In the genomic region with DNA sequence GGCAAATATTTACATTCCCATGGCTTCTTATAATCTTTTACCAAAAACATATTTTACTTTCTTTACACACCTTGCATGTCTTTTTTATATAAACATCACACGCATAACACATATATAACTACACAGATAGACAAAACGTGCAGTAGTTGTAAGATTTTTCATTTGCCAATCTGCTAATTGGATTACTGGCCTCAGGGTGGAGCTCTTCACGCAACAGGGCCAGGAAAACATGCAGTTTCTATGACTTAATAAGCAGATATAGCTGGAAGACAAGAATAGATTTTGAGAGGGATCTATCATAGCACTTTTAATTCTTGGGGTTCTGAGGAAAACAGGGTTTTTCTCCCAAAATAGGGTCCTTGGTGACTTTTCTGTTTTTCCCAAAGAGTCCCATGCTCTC, we compare ENCODE assay signal across 8 cellular contexts. TPM values are rescaled to one million over a fixed set of nuclear protein-coding genes. Genes with fewer than 3 reads are reported as not detected.
DNase-seq lines count a peak whose midpoint lies in the region; ATAC-seq, FAIRE-seq and TF ChIP-seq lines count a peak whose summit lies in the region.

No MANE protein-coding gene starts in this region.

- H3K27me3 ChIP-seq in K562 (ENCODE audit: control insufficient read depth in 2 of 2, insufficient read depth in 2 of 2, low read length in 2 of 2) (no peaks in the 10 kb centered on the region), osteoblast (ENCODE audit: insufficient read depth, low read length) (no peaks in the 10 kb centered on the region), PC-9 (ENCODE audit: insufficient read depth, low read depth) (no peaks in the 10 kb centered on the region)

- no peaks in the 10 kb centered on the region for H4K20me1 ChIP-seq in K562 (replicated peaks; ENCODE audit: control insufficient read depth, insufficient read depth, low read length)
- no peaks in the 10 kb centered on the region for H4K20me1 ChIP-seq in osteoblast (ENCODE audit: insufficient read depth, low read length)
- H4K20me1 ChIP-seq in PC-9 (ENCODE audit: insufficient read depth) = no peaks in the 10 kb centered on the region

- H3K9ac ChIP-seq in K562 (ENCODE audit: insufficient read depth in 1 of 2, low read depth in 2 of 2, low read length in 2 of 2) = no peak overlapping the region

- no peaks in the 10 kb centered on the region for H3K79me2 ChIP-seq in K562 (ENCODE audit: control insufficient read depth, insufficient read depth, low read length)
- H3K79me2 ChIP-seq in osteoblast (ENCODE audit: insufficient read depth, low read length) = no peaks in the 10 kb centered on the region
- H3K79me2 ChIP-seq in PC-9 (ENCODE audit: low read depth) = no peaks in the 10 kb centered on the region

- H3K36me3 ChIP-seq in K562 (ENCODE audit: control insufficient read depth, insufficient read depth, low read length) (no peaks in the 10 kb centered on the region), osteoblast (ENCODE audit: insufficient read depth, low read length) (no peaks in the 10 kb centered on the region), PC-9 (ENCODE audit: low read depth) (no peaks in the 10 kb centered on the region)

- no peaks in the 10 kb centered on the region for H3F3A ChIP-seq in PC-9 (ENCODE audit: insufficient read depth, low read depth)

- no peak for TF ChIP-seq EP300 in K562 (IDR thresholded peaks at IDR 0.05; ENCODE audit: low read length)

- TF ChIP-seq RAD21 in K562 (CRISPR knock-in tag; conservative IDR thresholded peaks at IDR 0.05 in 1 of 2, IDR thresholded peaks at IDR 0.05 in 1 of 2) = 0 out of 4 replicates have a peak, but pooled peaks of 1 of the 2 experiments have one; percentile 13

- H3K9me1 ChIP-seq in K562 (ENCODE audit: control insufficient read depth, insufficient read depth, low read length) = no peaks in the 10 kb centered on the region

- in situ Hi-C loops in K562 (cut with MboI) = no loop called here

- H3K4me3 ChIP-seq in K562 (no peak overlapping the region), osteoblast (ENCODE audit: insufficient read depth, low read length) (no peak overlapping the region), PC-9 (no peak overlapping the region)

- no peaks in the 10 kb centered on the region for H3K9me3 ChIP-seq in K562 (replicated peaks; ENCODE audit: control insufficient read depth, insufficient read depth, low read depth, low read length)
- no peaks in the 10 kb centered on the region for H3K9me3 ChIP-seq in osteoblast (ENCODE audit: low read depth, low read length)
- no peaks in the 10 kb centered on the region for H3K9me3 ChIP-seq in PC-9 (ENCODE audit: insufficient read depth, low read depth)

- WGBS in K562 (ENCODE audit: insufficient coverage, low coverage, missing lambda C conversion rate) = 16% methylated on average over 3 of the region's 3 CpGs

- 0 out of 3 replicates have a peak, but pooled peaks have one; percentile 49 for ATAC-seq in K562
- ATAC-seq in sciatic nerve = no peak

- TF ChIP-seq CTCF in K562 (IDR thresholded peaks at IDR 0.05 in 2 of 3, conservative IDR thresholded peaks at IDR 0.05 in 1 of 3; ENCODE audit: insufficient read depth in 2 of 3, low read depth in 1 of 3, low read length in 3 of 3) (peak; percentile 35 to 52 (median 38); a peak in 4 of 6 replicates), osteoblast (IDR thresholded peaks at IDR 0.05; ENCODE audit: extremely low read depth, low read depth, low read length) (peak; percentile 37), PC-9 (conservative IDR thresholded peaks at IDR 0.05) (no peak; the same call in 1 of the 2 replicates)

- POLR2A ChIA-PET in K562 (lab: Yijun Ruan, JAX) = no interaction called here
- POLR2A ChIA-PET in PC-9 (lab: Charles Lee; ENCODE audit: unreplicated experiment) = no interaction called here

- BruUV-seq in K562 (replicated peaks; lab: Mats Ljungman, UMichigan) = no TSS peak
- BruUV-seq in PC-9 (replicated peaks; lab: Mats Ljungman, UMichigan) = no TSS peak

- intact Hi-C loops in K562 (cut with micrococcal nuclease) (no loop called here), sciatic nerve (cut with DNase I) (no loop called here), PC-9 (cut with micrococcal nuclease; ENCODE audit: unreplicated experiment) (no loop called here)

- no peaks in the 10 kb centered on the region; a peak in 1 of 5 replicates for H3K4me1 ChIP-seq in K562 (replicated peaks in 1 of 2; ENCODE audit: control insufficient read depth in 2 of 2, insufficient read depth in 2 of 2, low read length in 2 of 2)
- no peaks in the 10 kb centered on the region for H3K4me1 ChIP-seq in osteoblast (ENCODE audit: insufficient read depth, low read length)
- H3K4me1 ChIP-seq in PC-9 (replicated peaks; ENCODE audit: insufficient read depth) = no peaks in the 10 kb centered on the region

- no peak overlapping the region for H2AFZ ChIP-seq in K562 (ENCODE audit: low read depth, low read length)
- no peak overlapping the region for H2AFZ ChIP-seq in osteoblast (ENCODE audit: low read length)
- H2AFZ ChIP-seq in PC-9 = no peak overlapping the region

- no peak for FAIRE-seq in K562 (lab: Jason Lieb, UNC)

- DNase-seq in DMS53 (lab: John Stamatoyannopoulos, UW) (peak; percentile 36), DMS53 treated with DMSO at 0.1 percent for 48 hours (lab: John Stamatoyannopoulos, UW; ENCODE audit: unreplicated experiment) (no peak), MV-4-11 (lab: John Stamatoyannopoulos, UW) (peak; percentile 17), K562 (ENCODE audit: extremely low read depth in 1 of 4, low spot score in 3 of 4) (peak in 1 of 4 experiments; percentile 16), osteoblast (ENCODE audit: insufficient read length, low spot score, missing footprints) (no peak), sciatic nerve (ENCODE audit: low spot score) (no peak), PC-9 (no peak)
- DNase-seq in stimulated activated CD4-positive, alpha-beta T cell treated with anti-CD3 and anti-CD28 coated beads, Interleukin-2, amount 100 ng/mL, for 24 hours = no peak

- H3K9me2 ChIP-seq in PC-9 (ENCODE audit: insufficient read depth) = no peaks in the 10 kb centered on the region

- CTCF ChIA-PET in K562 (lab: Yijun Ruan, JAX; ENCODE audit: low intra/inter-chr PET ratio) (no interaction called here), PC-9 (lab: Charles Lee) (no interaction called here)

- H3K4me2 ChIP-seq in K562 (ENCODE audit: insufficient read depth, low read length) (no peak overlapping the region), osteoblast (ENCODE audit: insufficient read depth, low read length) (no peak overlapping the region), PC-9 (no peak overlapping the region)

- H3K27ac ChIP-seq in K562 (ENCODE audit: extremely low read depth, low read depth, low read length) (no peak overlapping the region), osteoblast (ENCODE audit: low read depth, low read length) (no peak overlapping the region), PC-9 (no peak overlapping the region)

- no peak for TF ChIP-seq POLR2A in K562 (conservative IDR thresholded peaks at IDR 0.05)

RNA-seq across cellular contexts. Expression of a gene that starts 12.7 kb away (rescaled TPM):
- 4.9 and 17.0 TPM in 2 replicates for total RNA-seq in K562 (2011; cell fraction: chromatin; rRNA removed; ENCODE audit: low replicate concordance)
- total RNA-seq in K562 (2011; cell fraction: nucleolus; rRNA removed) = 2.0 and 4.6 TPM in 2 replicates
- total RNA-seq in K562 (2011; cell fraction: nucleoplasm; rRNA removed) = 3.4 and 5.6 TPM in 2 replicates
- 2.9 TPM in 2 replicates for total RNA-seq in K562 (2014; rRNA removed)
- 4.0 and 5.7 TPM in 2 replicates for total RNA-seq in K562 (2014; rRNA removed; fragmentation: Illumina TruSeq; extraction: Trizol)
- total RNA-seq in K562 (2015; rRNA removed; fragmentation: Illumina TruSeq; extraction: Trizol) = 4.6 TPM in 2 replicates
- 7.8 and 8.0 TPM in 2 replicates for total RNA-seq in K562 (2021)
- 8.0 TPM in 2 replicates for polyA plus RNA-seq in K562 (2011; rRNA removed)
- 1.2 and 2.4 TPM in 2 replicates for polyA plus RNA-seq in K562 (2011; cell fraction: cytosol; rRNA removed)
- 6.6 and 15.4 TPM in 2 replicates for polyA plus RNA-seq in K562 (2011; cell fraction: nucleus; rRNA removed)
- polyA plus RNA-seq in K562 (2012) = 3.4 TPM in 2 replicates
- polyA plus RNA-seq in K562 (2014; fragmentation: Illumina TruSeq; extraction: Trizol) = 5.0 and 5.8 TPM in 2 replicates
- 1 to 10 TPM; 4.7 to 9.1 TPM for polyA plus RNA-seq in K562 (2014; fragmentation: Nextera tagmentation; extraction: Ambion mirVana)
- 5.5 and 6.0 TPM in 2 replicates for polyA plus RNA-seq in K562 (2014; rRNA removed)
- 6.0 and 6.2 TPM in 2 replicates for polyA minus RNA-seq in K562 (2011; rRNA and poly(A)+ RNA removed)
- polyA minus RNA-seq in K562 (2011; cell fraction: cytosol; rRNA and poly(A)+ RNA removed) = 2.4 and 3.2 TPM in 2 replicates
- 3.1 and 6.6 TPM in 2 replicates for polyA minus RNA-seq in K562 (2011; cell fraction: nucleus; rRNA and poly(A)+ RNA removed)
- total RNA-seq in osteoblast = 8.5 and 9.4 TPM in 2 replicates
- 39.5 TPM for total RNA-seq in sciatic nerve
- total RNA-seq in PC-9 (2021) = 7.3 and 12.8 TPM in 2 replicates

RNA-seq across cellular contexts. Expression of a gene that starts 12.9 kb away (rescaled TPM):
- total RNA-seq in K562 (2011; cell fraction: chromatin; rRNA removed; ENCODE audit: low replicate concordance) = 9.1 and 30.0 TPM in 2 replicates
- 5.0 and 6.7 TPM in 2 replicates for total RNA-seq in K562 (2011; cell fraction: nucleolus; rRNA removed)
- 12.0 and 18.2 TPM in 2 replicates for total RNA-seq in K562 (2011; cell fraction: nucleoplasm; rRNA removed)
- total RNA-seq in K562 (2014; rRNA removed) = 3.8 and 5.4 TPM in 2 replicates
- 6.1 and 8.5 TPM in 2 replicates for total RNA-seq in K562 (2014; rRNA removed; fragmentation: Illumina TruSeq; extraction: Trizol)
- total RNA-seq in K562 (2015; rRNA removed; fragmentation: Illumina TruSeq; extraction: Trizol) = 4.4 and 5.4 TPM in 2 replicates
- 11.3 and 12.7 TPM in 2 replicates for total RNA-seq in K562 (2021)
- 12.4 and 12.5 TPM in 2 replicates for polyA plus RNA-seq in K562 (2011; rRNA removed)
- polyA plus RNA-seq in K562 (2011; cell fraction: cytosol; rRNA removed) = 5.4 and 6.6 TPM in 2 replicates
- polyA plus RNA-seq in K562 (2011; cell fraction: nucleus; rRNA removed) = 12.2 and 12.3 TPM in 2 replicates
- 4.7 and 7.7 TPM in 2 replicates for polyA plus RNA-seq in K562 (2012)
- polyA plus RNA-seq in K562 (2014; fragmentation: Illumina TruSeq; extraction: Trizol) = 12.9 and 19.6 TPM in 2 replicates
- polyA plus RNA-seq in K562 (2014; fragmentation: Nextera tagmentation; extraction: Ambion mirVana) = 10 to 100 TPM; 11.2 to 13.8 TPM
- polyA plus RNA-seq in K562 (2014; rRNA removed) = 8.5 and 13.6 TPM in 2 replicates
- 13.9 and 15.3 TPM in 2 replicates for polyA minus RNA-seq in K562 (2011; rRNA and poly(A)+ RNA removed)
- polyA minus RNA-seq in K562 (2011; cell fraction: cytosol; rRNA and poly(A)+ RNA removed) = 4.0 and 5.3 TPM in 2 replicates
- polyA minus RNA-seq in K562 (2011; cell fraction: nucleus; rRNA and poly(A)+ RNA removed) = 5.5 and 10.9 TPM in 2 replicates
- 6.2 and 8.0 TPM in 2 replicates for total RNA-seq in osteoblast
- total RNA-seq in sciatic nerve = 24.9 TPM
- total RNA-seq in PC-9 (2021) = 6.6 and 7.1 TPM in 2 replicates

RNA-seq across cellular contexts. Expression of a gene that starts 41.3 kb away (rescaled TPM):
- total RNA-seq in K562 (2011; cell fraction: chromatin; rRNA removed; ENCODE audit: low replicate concordance) = 7.6 and 11.3 TPM in 2 replicates
- total RNA-seq in K562 (2011; cell fraction: nucleolus; rRNA removed) = 4.2 and 6.6 TPM in 2 replicates
- total RNA-seq in K562 (2011; cell fraction: nucleoplasm; rRNA removed) = 9.5 and 17.5 TPM in 2 replicates
- total RNA-seq in K562 (2014; rRNA removed) (10.5 and 13.2 TPM in 2 replicates), K562 (2014; rRNA removed; fragmentation: Illumina TruSeq; extraction: Trizol) (16.3 and 18.9 TPM in 2 replicates), K562 (2015; rRNA removed; fragmentation: Illumina TruSeq; extraction: Trizol) (12.7 and 13.8 TPM in 2 replicates), K562 (2021) (14.3 and 17.0 TPM in 2 replicates), osteoblast (3.6 and 4.4 TPM in 2 replicates), sciatic nerve (5.4 TPM), PC-9 (2021) (3.2 and 3.4 TPM in 2 replicates)
- polyA plus RNA-seq in K562 (2011; rRNA removed) (18.9 and 21.5 TPM in 2 replicates), K562 (2014; fragmentation: Illumina TruSeq; extraction: Trizol) (16.3 and 16.4 TPM in 2 replicates), K562 (2014; fragmentation: Nextera tagmentation; extraction: Ambion mirVana) (10 to 100 TPM; 46.5 to 49.7 TPM), K562 (2014; rRNA removed) (19.3 and 23.3 TPM in 2 replicates)
- 7.3 and 11.0 TPM in 2 replicates for polyA plus RNA-seq in K562 (2011; cell fraction: cytosol; rRNA removed)
- 8.7 and 9.7 TPM in 2 replicates for polyA plus RNA-seq in K562 (2011; cell fraction: nucleus; rRNA removed)
- 11.5 and 14.8 TPM in 2 replicates for polyA plus RNA-seq in K562 (2012)
- 12.3 and 12.8 TPM in 2 replicates for polyA minus RNA-seq in K562 (2011; rRNA and poly(A)+ RNA removed)
- 4.7 and 4.9 TPM in 2 replicates for polyA minus RNA-seq in K562 (2011; cell fraction: cytosol; rRNA and poly(A)+ RNA removed)
- polyA minus RNA-seq in K562 (2011; cell fraction: nucleus; rRNA and poly(A)+ RNA removed) = 5.4 and 7.1 TPM in 2 replicates

Comparison
In these comparisons a context has a peak if more than half of its experiments do, and no peak if none do; other contexts are left out.
1. DNase-seq: peak in DMS53 (single experiment) and MV-4-11 (single experiment); none in DMS53 treated with DMSO at 0.1 percent for 48 hours (single experiment), osteoblast (single experiment), sciatic nerve (single experiment), PC-9 (0 of 2) and stimulated activated CD4-positive, alpha-beta T cell treated with anti-CD3 and anti-CD28 coated beads, Interleukin-2, amount 100 ng/mL, for 24 hours (0 of 2).